ENCODE assay signal across 19 cellular contexts in the genomic region with DNA sequence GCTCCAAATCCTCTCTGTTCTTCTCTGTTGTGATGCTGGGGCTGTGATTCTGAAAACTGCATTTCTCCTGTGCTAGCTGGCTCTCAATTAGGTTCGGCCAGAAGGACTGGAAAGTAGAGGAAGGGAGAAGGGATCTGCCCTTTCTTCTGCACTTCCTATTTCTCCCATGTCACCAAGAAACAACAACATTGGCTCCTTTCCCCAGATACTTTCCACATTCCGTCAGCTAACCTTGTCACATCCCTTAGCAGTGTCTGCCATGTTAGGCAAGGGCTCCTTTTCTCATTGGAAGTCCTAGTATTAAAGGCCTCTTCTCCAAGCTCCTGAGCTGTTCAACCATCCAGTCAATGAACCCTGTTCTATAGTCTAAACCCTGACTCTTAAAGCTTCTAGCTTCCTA.
DNase-seq lines count a peak whose midpoint lies in the region; ATAC-seq, FAIRE-seq and TF ChIP-seq lines count a peak whose summit lies in the region.
"Had no signal": no experiment of that assay in that cellular context is flagged by ENCODE, and none has a peak within 500 bp of the region (broad histone marks: within the 10 kb centered on the region; RNA-seq: fewer than 3 reads in every experiment).

No MANE protein-coding gene starts in this region.

- H4K8ac ChIP-seq in IMR-90 (ENCODE audit: low read depth in 2 of 2, low read length in 2 of 2): no peak overlapping the region

- 25% methylated on average over 1 of the region's 2 CpGs; no CpG with 5 or more reads in 1 of the 2 experiments for WGBS in IMR-90 (ENCODE audit: extremely low coverage in 2 of 2, insufficient read length in 1 of 2), 2 experiments
- 35% methylated on average over 2 of the region's 2 CpGs for WGBS in esophagus muscularis mucosa

- H3K9me3 Mint-ChIP-seq in astrocyte (ENCODE audit: unreplicated experiment): peaks cover 9% of the 10 kb centered on the region
- no peaks in the 10 kb centered on the region for H3K9me3 Mint-ChIP-seq in natural killer cell treated with Interleukin-12 subunit alpha and Interleukin-12 subunit beta and Interleukin-15 and Interleukin-18, amount 100 ng/mL, for 72 hours

- H3K27me3 ChIP-seq in left ventricle myocardium inferior (ENCODE audit: low read depth): no peaks in the 10 kb centered on the region
- H3K27me3 ChIP-seq in IMR-90 (ENCODE audit: control insufficient read depth, insufficient read depth, low read length): no peaks in the 10 kb centered on the region
- no peaks in the 10 kb centered on the region for H3K27me3 ChIP-seq in astrocyte (ENCODE audit: insufficient read depth, low read length)
- H3K27me3 ChIP-seq in esophagus muscularis mucosa: no peaks in the 10 kb centered on the region

- TF ChIP-seq POLR2A in IMR-90 (IDR thresholded peaks at IDR 0.05; ENCODE audit: low read depth, low read length) (no peak), esophagus muscularis mucosa (IDR thresholded peaks at IDR 0.05; ENCODE audit: low read depth) (no peak)

- peak overlapping the region; percentile 30 for H3K27ac Mint-ChIP-seq in astrocyte (ENCODE audit: unreplicated experiment)
- no peak overlapping the region for H3K27ac Mint-ChIP-seq in natural killer cell treated with Interleukin-12 subunit alpha and Interleukin-12 subunit beta and Interleukin-15 and Interleukin-18, amount 100 ng/mL, for 72 hours
- H3K27ac Mint-ChIP-seq: CD4-positive, alpha-beta memory T cell had no signal

- no peaks in the 10 kb centered on the region for H3K79me1 ChIP-seq in IMR-90 (ENCODE audit: low read depth in 1 of 2, low read length in 2 of 2)

- H3K9me3 ChIP-seq in left ventricle myocardium inferior (replicated peaks) (no peaks in the 10 kb centered on the region), IMR-90 (ENCODE audit: control insufficient read depth, insufficient read depth, low read length) (no peaks in the 10 kb centered on the region), astrocyte (ENCODE audit: insufficient read depth, low read depth, low read length) (no peaks in the 10 kb centered on the region), esophagus muscularis mucosa (no peaks in the 10 kb centered on the region)

- H3K4me1 ChIP-seq in left ventricle myocardium inferior: peaks cover 58% of the 10 kb centered on the region
- H3K4me1 ChIP-seq in IMR-90 (ENCODE audit: control insufficient read depth, insufficient read depth, low read length): no peaks in the 10 kb centered on the region
- no peaks in the 10 kb centered on the region for H3K4me1 ChIP-seq in astrocyte (ENCODE audit: insufficient read depth, low read length)
- peaks cover 35 to 39% (median 37%) of the 10 kb centered on the region in 4 donors for H3K4me1 ChIP-seq in esophagus muscularis mucosa

- H3K18ac ChIP-seq in IMR-90 (ENCODE audit: low read depth, low read length): no peak overlapping the region

- peak overlapping the region; percentile 55 for H2AK9ac ChIP-seq in IMR-90 (replicated peaks; ENCODE audit: low read depth, low read length, poor library complexity)

- H3K4me3 Mint-ChIP-seq in astrocyte (ENCODE audit: unreplicated experiment): no peak overlapping the region
- no peak overlapping the region for H3K4me3 Mint-ChIP-seq in natural killer cell treated with Interleukin-12 subunit alpha and Interleukin-12 subunit beta and Interleukin-15 and Interleukin-18, amount 100 ng/mL, for 72 hours
- H3K4me3 Mint-ChIP-seq: CD4-positive, alpha-beta memory T cell; H9 had no signal

- H4K20me1 ChIP-seq in IMR-90 (ENCODE audit: insufficient read depth, low read length) (no peaks in the 10 kb centered on the region), astrocyte (ENCODE audit: insufficient read depth, low read length) (no peaks in the 10 kb centered on the region)

- no peak overlapping the region for H2BK20ac ChIP-seq in IMR-90 (ENCODE audit: low read depth, low read length)

- no peak overlapping the region for H3K4me3 ChIP-seq in left ventricle myocardium inferior
- H3K4me3 ChIP-seq in IMR-90 (ENCODE audit: insufficient read depth, low read depth, low read length): no peak overlapping the region
- H3K4me3 ChIP-seq in astrocyte (ENCODE audit: insufficient read depth, low read depth, low read length): no peak overlapping the region
- no peak overlapping the region for H3K4me3 ChIP-seq in esophagus muscularis mucosa
- H3K4me3 ChIP-seq: GM23248 had no signal

- dilution Hi-C loops in IMR-90 (cut with HindIII; ENCODE audit: low sequenced_read_pairs, unreplicated experiment): no loop called here

- FAIRE-seq in astrocyte (lab: Jason Lieb, UNC): no peak
- FAIRE-seq: GM12891, GM18507 had no signal

- H3K36me3 ChIP-seq in left ventricle myocardium inferior (no peaks in the 10 kb centered on the region), IMR-90 (ENCODE audit: control insufficient read depth, insufficient read depth, low read length) (no peaks in the 10 kb centered on the region), astrocyte (ENCODE audit: insufficient read depth, low read length) (no peaks in the 10 kb centered on the region), esophagus muscularis mucosa (no peaks in the 10 kb centered on the region)

- peaks cover 5% of the 10 kb centered on the region for H3K4me1 Mint-ChIP-seq in astrocyte (ENCODE audit: low read depth, unreplicated experiment)
- H3K4me1 Mint-ChIP-seq in natural killer cell treated with Interleukin-12 subunit alpha and Interleukin-12 subunit beta and Interleukin-15 and Interleukin-18, amount 100 ng/mL, for 72 hours (ENCODE audit: low read depth in 2 of 2): no peaks in the 10 kb centered on the region
- H3K4me1 Mint-ChIP-seq: CD4-positive, alpha-beta memory T cell; H9 had no signal

- H4K91ac ChIP-seq in IMR-90 (ENCODE audit: insufficient read depth, low read depth, low read length): no peak overlapping the region

- POLR2A ChIA-PET in IMR-90 (lab: Charles Lee; ENCODE audit: unreplicated experiment): no interaction called here

- no peak overlapping the region for H3K23ac ChIP-seq in IMR-90 (ENCODE audit: low read depth, low read length)

- H3K36me3 Mint-ChIP-seq in astrocyte (ENCODE audit: low read depth, unreplicated experiment): no peaks in the 10 kb centered on the region
- H3K36me3 Mint-ChIP-seq in natural killer cell treated with Interleukin-12 subunit alpha and Interleukin-12 subunit beta and Interleukin-15 and Interleukin-18, amount 100 ng/mL, for 72 hours: no peaks in the 10 kb centered on the region
- H3K36me3 Mint-ChIP-seq: CD4-positive, alpha-beta memory T cell had no signal

- no TSS peak for BruUV-seq in IMR-90 (replicated peaks; lab: Mats Ljungman, UMichigan)

- intact Hi-C loops in left ventricle myocardium inferior (cut with micrococcal nuclease): no loop called here
- intact Hi-C loops in left cardiac atrium (cut with DNase I): no loop called here
- intact Hi-C loops in IMR-90 (cut with micrococcal nuclease): no loop called here
- intact Hi-C loops in esophagus muscularis mucosa (cut with DNase I): no loop called here

- no peak for TF ChIP-seq RAD21 in IMR-90 (IDR thresholded peaks at IDR 0.05; ENCODE audit: low read length)

- no peak overlapping the region for H4K5ac ChIP-seq in IMR-90 (ENCODE audit: low read depth, low read length)

- no peak overlapping the region for H3K4me2 ChIP-seq in IMR-90 (ENCODE audit: low read depth, low read length)
- no peak overlapping the region for H3K4me2 ChIP-seq in astrocyte (ENCODE audit: low read length)

- TF ChIP-seq CTCF in left ventricle myocardium inferior (IDR thresholded peaks at IDR 0.05; ENCODE audit: borderline replicate concordance): no peak
- no peak for TF ChIP-seq CTCF in IMR-90 (conservative IDR thresholded peaks at IDR 0.05; ENCODE audit: low read depth, low read length)
- no peak for TF ChIP-seq CTCF in astrocyte (IDR thresholded peaks at IDR 0.05; ENCODE audit: insufficient read depth, low read depth, low read length)
- no peak for TF ChIP-seq CTCF in esophagus muscularis mucosa (IDR thresholded peaks at IDR 0.05)

- no peak for TF ChIP-seq EP300 in esophagus muscularis mucosa (IDR thresholded peaks at IDR 0.05)

- H3K9ac ChIP-seq in IMR-90 (ENCODE audit: low read depth, low read length) (no peak overlapping the region), astrocyte (ENCODE audit: low read length) (no peak overlapping the region)
- H3K9ac ChIP-seq: GM23248 had no signal

- in situ Hi-C loops in IMR-90 (cut with MboI; ENCODE audit: low sequenced_read_pairs): no loop called here

- CTCF ChIA-PET in IMR-90 (lab: Yijun Ruan, JAX): no interaction called here

- no peak overlapping the region for H2AFZ ChIP-seq in IMR-90 (replicated peaks; ENCODE audit: low read length, poor library complexity)
- no peak overlapping the region for H2AFZ ChIP-seq in astrocyte (ENCODE audit: low read depth, low read length)
- H2AFZ ChIP-seq: GM23248 had no signal

- peaks cover 9% of the 10 kb centered on the region for H3K27me3 Mint-ChIP-seq in astrocyte (ENCODE audit: low read depth, unreplicated experiment)
- H3K27me3 Mint-ChIP-seq in natural killer cell treated with Interleukin-12 subunit alpha and Interleukin-12 subunit beta and Interleukin-15 and Interleukin-18, amount 100 ng/mL, for 72 hours: peaks cover 12 to 23% of the 10 kb centered on the region in 2 donors

- no peak overlapping the region for H3K4ac ChIP-seq in IMR-90 (ENCODE audit: low read depth, low read length)

- H3K14ac ChIP-seq in IMR-90 (replicated peaks; ENCODE audit: low read depth, low read length): no peak overlapping the region

- no peak overlapping the region for H2BK5ac ChIP-seq in IMR-90 (ENCODE audit: low read depth, low read length, poor library complexity, severe bottlenecking)

- no peaks in the 10 kb centered on the region for H3K9me1 ChIP-seq in IMR-90 (ENCODE audit: insufficient read depth, low read length)

- no peak for ATAC-seq in left cardiac atrium
- no peak for ATAC-seq in IMR-90 (ENCODE audit: low read depth)
- ATAC-seq in GM19397 (IDR thresholded peaks at IDR 0.05; ENCODE audit: unreplicated experiment): no peak
- no peak for ATAC-seq in natural killer cell treated with Interleukin-12 subunit alpha and Interleukin-12 subunit beta and Interleukin-15 and Interleukin-18, amount 100 ng/mL, for 72 hours
- ATAC-seq: HCT116 had no signal

- H3K56ac ChIP-seq in IMR-90 (ENCODE audit: extremely low read depth, insufficient read depth, low read length): no peak overlapping the region

- no peak overlapping the region for H2BK120ac ChIP-seq in IMR-90 (ENCODE audit: low read depth, low read length)

- H2AK5ac ChIP-seq in IMR-90 (ENCODE audit: low read depth, low read length): no peak overlapping the region

- H2BK15ac ChIP-seq in IMR-90 (ENCODE audit: low read depth, low read length): no peak overlapping the region

- H3K79me2 ChIP-seq in astrocyte (ENCODE audit: insufficient read depth, low read length): no peaks in the 10 kb centered on the region

- no peak for DNase-seq in left ventricle myocardium inferior
- DNase-seq in left cardiac atrium: no peak
- no peak for DNase-seq in IMR-90
- no peak for DNase-seq in astrocyte (ENCODE audit: low read depth)
- peak; percentile 53 for DNase-seq in esophagus muscularis mucosa (ENCODE audit: extremely low spot score)
- DNase-seq in natural killer cell treated with Interleukin-12 subunit alpha and Interleukin-12 subunit beta and Interleukin-15 and Interleukin-18, amount 100 ng/mL, for 72 hours (ENCODE audit: low spot score): no peak
- DNase-seq: C1 segment of cervical spinal cord; Calu3; CD4-positive, alpha-beta memory T cell; COR-L47; DMS53; DMS79 treated with DMSO at 0.1 percent for 48 hours; GF-D8; GM23248; H9 had no signal

- H3K27ac ChIP-seq in left ventricle myocardium inferior (replicated peaks) (peak overlapping the region; percentile 3), IMR-90 (ENCODE audit: insufficient read depth, low read length) (no peak overlapping the region), astrocyte (ENCODE audit: low read depth, low read length) (no peak overlapping the region), esophagus muscularis mucosa (replicated peaks in 1 of 4) (no peak overlapping the region)
- H3K27ac ChIP-seq: GM23248 had no signal
